Comparison of ENCODE assay signal across 25 cellular contexts in genomic region chr2:68995911-68996310, GRCh38. TPM values are rescaled to one million over a fixed set of nuclear protein-coding genes. Genes with fewer than 3 reads are reported as not detected.
"Had no signal": no experiment of that assay in that cellular context is flagged by ENCODE, and none has a peak within 500 bp of the region (broad histone marks: within the 10 kb centered on the region; RNA-seq: fewer than 3 reads in every experiment).

No MANE protein-coding gene starts in this region.

- H3K9me3 ChIP-seq: ascending aorta had no signal

- H3K4me1 ChIP-seq: ascending aorta had no signal

- H3K4me3 ChIP-seq: ascending aorta had no signal

- H3K27me3 ChIP-seq: ascending aorta had no signal

- H3K36me3 ChIP-seq: ascending aorta had no signal

- DNase-seq: activated CD4-positive, alpha-beta T cell treated with anti-CD3 and anti-CD28 coated beads for 48 hours; activated CD4-positive, alpha-beta T cell treated with anti-CD3 and anti-CD28 coated beads, Interleukin-2, amount 50 U/mL, for 48 hours; activated CD4-positive, CD25-positive, alpha-beta regulatory T cell treated with anti-CD3 and anti-CD28 coated beads, Interleukin-2, amount 50 U/mL, for 72 hours; activated CD8-positive, alpha-beta memory T cell treated with anti-CD3 and anti-CD28 coated beads, Interleukin-2, amount 10 ng/mL, durations not matched to agents 7 days and 5 days; activated effector memory CD4-positive, alpha-beta T cell treated with Interleukin-2 at 50 U/mL for 16 hours; activated naive CD4-positive, alpha-beta T cell; activated T-cell treated with anti-CD3 and anti-CD28 coated beads, Interleukin-2, amount 50 U/mL, for 24 hours; amniotic stem cell; NCI-H1048; NCI-H146; NCI-H187 treated with DMSO at 0.1 percent for 48 hours; NCI-H2081 treated with DMSO at 0.1 percent for 48 hours; NCI-H510A; NCI-H526 treated with DMSO at 0.1 percent for 48 hours; NCI-H82; SIG-M5; T-helper 17 cell; T-helper 9 cell had no signal

RNA-seq across cellular contexts. Expression of gene ANTXR1, which starts 17.1 kb away (rescaled TPM):
- total RNA-seq: activated T-helper 1 cell treated with anti-CD3 and anti-CD28 coated beads, Interleukin-12 subunit alpha, Interleukin-12 subunit beta, Interleukin-2, Interleukin-4 antibody, amounts not matched to agents 30 ng/mL and 10 ng/mL and 1 ng/mL, durations not matched to agents 14 hours and 24 hours and 36 hours; OCI-LY7; T-helper 17 cell had no signal

RNA-seq across cellular contexts. Expression of gene GKN1, which starts 21.5 kb away (rescaled TPM):
- total RNA-seq: activated CD8-positive, alpha-beta memory T cell treated with anti-CD3 and anti-CD28 coated beads, Interleukin-2, amount 10 ng/mL, durations not matched to agents 7 days and 5 days; activated T-helper 1 cell treated with anti-CD3 and anti-CD28 coated beads, Interleukin-12 subunit alpha, Interleukin-12 subunit beta, Interleukin-2, Interleukin-4 antibody, amounts not matched to agents 30 ng/mL and 10 ng/mL and 1 ng/mL, durations not matched to agents 14 hours and 24 hours and 36 hours; LHCN-M2; M059J; OCI-LY7; RPMI7951; T-helper 17 cell; WTC11 had no signal

RNA-seq across cellular contexts. Expression of gene GKN2, which starts 43.2 kb away (rescaled TPM):
- total RNA-seq: activated CD8-positive, alpha-beta memory T cell treated with anti-CD3 and anti-CD28 coated beads, Interleukin-2, amount 10 ng/mL, durations not matched to agents 7 days and 5 days; activated T-helper 1 cell treated with anti-CD3 and anti-CD28 coated beads, Interleukin-12 subunit alpha, Interleukin-12 subunit beta, Interleukin-2, Interleukin-4 antibody, amounts not matched to agents 30 ng/mL and 10 ng/mL and 1 ng/mL, durations not matched to agents 14 hours and 24 hours and 36 hours; LHCN-M2; M059J; OCI-LY7; RPMI7951; T-helper 17 cell; WTC11 had no signal
